Comparison of ENCODE assay signal across 1 cellular context in genomic region chr1:38978245-38978542, GRCh38.
A peak's percentile ranks its signal among the peaks of the same experiment; 100 is the strongest.
TF ChIP-seq lines count a peak whose summit lies in the region.

No MANE protein-coding gene starts in this region.

TF ChIP-seq in K562, 482 proteins besides CTCF, POLR2A, EP300 and RAD21:
- TF ChIP-seq ZNF280A (IDR thresholded peaks at IDR 0.05; ENCODE audit: low read depth, partially characterized antibody) (peak; percentile 85), TRIM24 (IDR thresholded peaks at IDR 0.05) (0 out of 4 replicates have a peak, but pooled peaks of 1 of the 2 experiments have one; percentile 40), CBX3 (IDR thresholded peaks at IDR 0.05; ENCODE audit: borderline replicate concordance in 1 of 2, low read length in 2 of 2) (peak in 1 of 2 experiments; percentile 88; a peak in 2 of 3 replicates), CBX5 (IDR thresholded peaks at IDR 0.05; ENCODE audit: borderline replicate concordance, low read depth) (peak; percentile 87), ELF2 (CRISPR knock-in tag; IDR thresholded peaks at IDR 0.05) (peak; percentile 95), TRIM28 (IDR thresholded peaks at IDR 0.05) (peak; percentile 95), XRCC3 (IDR thresholded peaks at IDR 0.05) (peak; percentile 40; the same call in 1 of the 2 replicates), CBX1 (IDR thresholded peaks at IDR 0.05; ENCODE audit: low read depth) (peak; percentile 44; the same call in 1 of the 2 replicates)
